22 cellular contexts compared by ENCODE assay signal in the genomic region with DNA sequence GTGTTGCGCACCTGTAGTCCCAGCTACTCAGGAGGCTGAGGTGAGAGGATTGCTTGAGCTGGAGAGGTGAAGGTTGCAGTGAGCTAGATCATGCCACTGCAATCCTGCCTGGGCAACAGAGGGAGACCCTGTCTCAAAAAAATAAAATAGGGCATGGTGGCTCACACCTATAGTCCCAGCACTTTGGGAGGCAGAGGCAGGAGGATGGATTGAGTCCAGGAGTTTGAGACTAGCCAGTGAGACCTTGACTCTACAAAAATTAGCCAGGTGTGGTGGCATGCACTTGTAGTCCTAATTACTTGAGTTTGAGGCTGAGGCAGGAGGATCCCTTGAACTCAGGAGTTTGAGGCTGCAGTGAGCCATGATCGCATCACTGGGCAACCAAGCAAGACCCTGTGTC. TPM values are rescaled to one million over a fixed set of nuclear protein-coding genes. Genes with fewer than 3 reads are reported as not detected.
DNase-seq lines count a peak whose midpoint lies in the region; ATAC-seq and TF ChIP-seq lines count a peak whose summit lies in the region.
"Had no signal": no experiment of that assay in that cellular context is flagged by ENCODE, and none has a peak within 500 bp of the region (broad histone marks: within the 10 kb centered on the region; RNA-seq: fewer than 3 reads in every experiment).

No MANE protein-coding gene starts in this region.

- DNase-seq in activated naive CD8-positive, alpha-beta T cell treated with anti-CD3 and anti-CD28 coated beads, Interleukin-2, amount 50 U/mL, for 24 hours, result no peak
- no peak for DNase-seq in activated naive CD8-positive, alpha-beta T cell treated with anti-CD3 and anti-CD28 coated beads for 36 hours
- DNase-seq in WTC11 (ENCODE audit: low spot score) (no peak), endodermal cell (no peak), NCI-H748 treated with DMSO at 0.1 percent for 48 hours (lab: John Stamatoyannopoulos, UW) (no peak), Kasumi-1 (lab: John Stamatoyannopoulos, UW) (no peak)
- no peak for DNase-seq in stimulated activated naive B cell treated with anti-CD40 and anti-IgM and Interleukin-4, amounts not matched to agents 10 μg/mL and 1 μg/mL and 100 μg/mL, for 72 hours
- DNase-seq: Calu3; CD4-positive, alpha-beta memory T cell; DMS53; EL; HCEC 1CT; Karpas-422; MG63; NCI-H1048; NCI-H146; NCI-H2081; NCI-H774; OCI-M1; SHP77 had no signal

- no peaks in the 10 kb centered on the region for H3K9me3 ChIP-seq in endodermal cell (ENCODE audit: control insufficient read depth, low read length)
- H3K9me3 ChIP-seq: MG63 had no signal

- no peak overlapping the region for H3K9ac ChIP-seq in endodermal cell (ENCODE audit: extremely low read depth, low read length, poor library complexity, severe bottlenecking)

- H3K4me1 Mint-ChIP-seq in activated naive CD8-positive, alpha-beta T cell treated with anti-CD3 and anti-CD28 coated beads, Interleukin-2, amount 50 U/mL, for 24 hours, result peaks cover 37% of the 10 kb centered on the region
- peaks cover 34% of the 10 kb centered on the region for H3K4me1 Mint-ChIP-seq in activated naive CD8-positive, alpha-beta T cell treated with anti-CD3 and anti-CD28 coated beads for 36 hours
- peaks cover 9% of the 10 kb centered on the region for H3K4me1 Mint-ChIP-seq in WTC11
- H3K4me1 Mint-ChIP-seq in endodermal cell, result peaks cover 12% of the 10 kb centered on the region
- H3K4me1 Mint-ChIP-seq in stimulated activated naive B cell treated with anti-CD40 and anti-IgM and Interleukin-4, amounts not matched to agents 10 μg/mL and 1 μg/mL and 100 μg/mL, for 72 hours, result peaks cover 24 to 51% of the 10 kb centered on the region in 2 donors

- CTCF ChIA-PET in WTC11 (lab: Charles Lee), result interaction anchor here (1.2 to 3.0 kb wide), 2 partner anchors 17 to 71 kb away, joined by 3 to 12 read pairs; no protein-coding TSS in a partner anchor

- 85 to 95% methylated on average over 2 of the region's 2 CpGs for WGBS in endodermal cell (ENCODE audit: insufficient coverage in 1 of 2, insufficient read length in 1 of 2), 2 experiments

- H3K4me1 ChIP-seq in endodermal cell (ENCODE audit: control insufficient read depth, insufficient read depth, low read length), result no peaks in the 10 kb centered on the region

- no peak for TF ChIP-seq CTCF in WTC11 (IDR thresholded peaks at IDR 0.05)
- TF ChIP-seq CTCF in endodermal cell (conservative IDR thresholded peaks at IDR 0.05), result no peak

- H3K36me3 Mint-ChIP-seq in activated naive CD8-positive, alpha-beta T cell treated with anti-CD3 and anti-CD28 coated beads, Interleukin-2, amount 50 U/mL, for 24 hours (ENCODE audit: low read depth), result peaks cover 63% of the 10 kb centered on the region
- peaks cover 58% of the 10 kb centered on the region for H3K36me3 Mint-ChIP-seq in activated naive CD8-positive, alpha-beta T cell treated with anti-CD3 and anti-CD28 coated beads for 36 hours
- H3K36me3 Mint-ChIP-seq in WTC11 (peaks cover 67% of the 10 kb centered on the region), endodermal cell (ENCODE audit: low read depth) (peaks cover 75% of the 10 kb centered on the region)
- H3K36me3 Mint-ChIP-seq in stimulated activated naive B cell treated with anti-CD40 and anti-IgM and Interleukin-4, amounts not matched to agents 10 μg/mL and 1 μg/mL and 100 μg/mL, for 72 hours, result peaks cover 52 to 68% of the 10 kb centered on the region in 2 donors

- peaks cover 81% of the 10 kb centered on the region for H3K36me3 ChIP-seq in endodermal cell (ENCODE audit: control insufficient read depth, insufficient read depth, low read length)

- H3K4me3 Mint-ChIP-seq in activated naive CD8-positive, alpha-beta T cell treated with anti-CD3 and anti-CD28 coated beads, Interleukin-2, amount 50 U/mL, for 24 hours, result no peak overlapping the region
- H3K4me3 Mint-ChIP-seq in activated naive CD8-positive, alpha-beta T cell treated with anti-CD3 and anti-CD28 coated beads for 36 hours, result no peak overlapping the region
- H3K4me3 Mint-ChIP-seq in WTC11, result no peak overlapping the region
- no peak overlapping the region for H3K4me3 Mint-ChIP-seq in endodermal cell
- no peak overlapping the region for H3K4me3 Mint-ChIP-seq in stimulated activated naive B cell treated with anti-CD40 and anti-IgM and Interleukin-4, amounts not matched to agents 10 μg/mL and 1 μg/mL and 100 μg/mL, for 72 hours
- H3K4me3 Mint-ChIP-seq: CD4-positive, alpha-beta memory T cell had no signal

- H3K4me3 ChIP-seq in endodermal cell (ENCODE audit: low read length), result no peak overlapping the region
- H3K4me3 ChIP-seq: MG63, SK-N-MC had no signal

- no peak for ATAC-seq in activated naive CD8-positive, alpha-beta T cell treated with anti-CD3 and anti-CD28 coated beads, Interleukin-2, amount 50 U/mL, for 24 hours
- ATAC-seq in WTC11 (no peak), GM18502 (IDR thresholded peaks at IDR 0.05; ENCODE audit: poor library complexity, unreplicated experiment) (no peak)
- no peak for ATAC-seq in stimulated activated naive B cell treated with anti-CD40 and anti-IgM and Interleukin-4, amounts not matched to agents 10 μg/mL and 1 μg/mL and 100 μg/mL, for 72 hours (replicated peaks)

- no peaks in the 10 kb centered on the region for H3K9me3 Mint-ChIP-seq in activated naive CD8-positive, alpha-beta T cell treated with anti-CD3 and anti-CD28 coated beads, Interleukin-2, amount 50 U/mL, for 24 hours
- H3K9me3 Mint-ChIP-seq in activated naive CD8-positive, alpha-beta T cell treated with anti-CD3 and anti-CD28 coated beads for 36 hours, result no peaks in the 10 kb centered on the region
- no peaks in the 10 kb centered on the region for H3K9me3 Mint-ChIP-seq in WTC11
- no peaks in the 10 kb centered on the region for H3K9me3 Mint-ChIP-seq in endodermal cell
- no peaks in the 10 kb centered on the region for H3K9me3 Mint-ChIP-seq in stimulated activated naive B cell treated with anti-CD40 and anti-IgM and Interleukin-4, amounts not matched to agents 10 μg/mL and 1 μg/mL and 100 μg/mL, for 72 hours
- H3K9me3 Mint-ChIP-seq: CD4-positive, alpha-beta memory T cell had no signal

- no peaks in the 10 kb centered on the region for H3K27me3 Mint-ChIP-seq in activated naive CD8-positive, alpha-beta T cell treated with anti-CD3 and anti-CD28 coated beads, Interleukin-2, amount 50 U/mL, for 24 hours
- H3K27me3 Mint-ChIP-seq in activated naive CD8-positive, alpha-beta T cell treated with anti-CD3 and anti-CD28 coated beads for 36 hours, result no peaks in the 10 kb centered on the region
- H3K27me3 Mint-ChIP-seq in WTC11 (ENCODE audit: low read depth), result no peaks in the 10 kb centered on the region
- no peaks in the 10 kb centered on the region for H3K27me3 Mint-ChIP-seq in endodermal cell (ENCODE audit: insufficient read depth)
- H3K27me3 Mint-ChIP-seq in stimulated activated naive B cell treated with anti-CD40 and anti-IgM and Interleukin-4, amounts not matched to agents 10 μg/mL and 1 μg/mL and 100 μg/mL, for 72 hours, result no peaks in the 10 kb centered on the region
- H3K27me3 Mint-ChIP-seq: CD4-positive, alpha-beta memory T cell had no signal

- no peak overlapping the region for H3K27ac ChIP-seq in endodermal cell (ENCODE audit: low read depth, low read length)

- POLR2A ChIA-PET in WTC11 (lab: Charles Lee), result no interaction called here

- H3K27ac Mint-ChIP-seq in activated naive CD8-positive, alpha-beta T cell treated with anti-CD3 and anti-CD28 coated beads, Interleukin-2, amount 50 U/mL, for 24 hours, result peak overlapping the region; percentile 31
- H3K27ac Mint-ChIP-seq in activated naive CD8-positive, alpha-beta T cell treated with anti-CD3 and anti-CD28 coated beads for 36 hours, result no peak overlapping the region
- H3K27ac Mint-ChIP-seq in WTC11 (peak overlapping the region; percentile 63; the same call in 1 of the 2 replicates), endodermal cell (peak overlapping the region; percentile 44)
- H3K27ac Mint-ChIP-seq in stimulated activated naive B cell treated with anti-CD40 and anti-IgM and Interleukin-4, amounts not matched to agents 10 μg/mL and 1 μg/mL and 100 μg/mL, for 72 hours, result peak overlapping the region; percentile 77

- no peaks in the 10 kb centered on the region for H3K27me3 ChIP-seq in endodermal cell (ENCODE audit: control insufficient read depth, insufficient read depth, low read length, poor library complexity, severe bottlenecking)
- H3K27me3 ChIP-seq: MG63 had no signal

TF ChIP-seq in WTC11, 78 proteins besides CTCF, POLR2A, EP300 and RAD21 (continues in another document):
- TF ChIP-seq, protein P1, sequence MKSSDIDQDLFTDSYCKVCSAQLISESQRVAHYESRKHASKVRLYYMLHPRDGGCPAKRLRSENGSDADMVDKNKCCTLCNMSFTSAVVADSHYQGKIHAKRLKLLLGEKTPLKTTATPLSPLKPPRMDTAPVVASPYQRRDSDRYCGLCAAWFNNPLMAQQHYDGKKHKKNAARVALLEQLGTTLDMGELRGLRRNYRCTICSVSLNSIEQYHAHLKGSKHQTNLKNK (CRISPR knock-in tag; IDR thresholded peaks at IDR 0.05), result no peak
- TF ChIP-seq ZBTB43 (CRISPR knock-in tag; IDR thresholded peaks at IDR 0.05) (no peak), GRHL2 (CRISPR knock-in tag; IDR thresholded peaks at IDR 0.05; ENCODE audit: insufficient replicate concordance, severe bottlenecking) (no peak), ZBTB21 (CRISPR knock-in tag; IDR thresholded peaks at IDR 0.05; ENCODE audit: borderline replicate concordance) (no peak), ZNF317 (CRISPR knock-in tag; IDR thresholded peaks at IDR 0.05; ENCODE audit: borderline replicate concordance, low read depth) (no peak), SOX15 (CRISPR knock-in tag; IDR thresholded peaks at IDR 0.05) (no peak)

RNA-seq across cellular contexts. Expression of gene RPL11, which starts 9.7 kb away (rescaled TPM):
- 1,000 to 10,000 TPM; 1,457 to 1,518 TPM for total RNA-seq in activated naive CD8-positive, alpha-beta T cell treated with anti-CD3 and anti-CD28 coated beads for 36 hours
- 1,406 to 1,500 TPM (median 1,442 TPM) in 3 replicates for total RNA-seq in WTC11 (2021)
- total RNA-seq in endodermal cell, result 1,000 to 10,000 TPM; 1,338 to 1,473 TPM
- 1,683 TPM for polyA plus RNA-seq in endodermal cell (2013, experiment 1 of 2)
- polyA plus RNA-seq in endodermal cell (2013, experiment 2 of 2), result 1,573 TPM

RNA-seq across cellular contexts. Expression of gene ELOA, which starts 42.0 kb away (rescaled TPM):
- total RNA-seq in activated naive CD8-positive, alpha-beta T cell treated with anti-CD3 and anti-CD28 coated beads for 36 hours, result 10 to 100 TPM; 58.5 to 60.6 TPM
- total RNA-seq in WTC11 (2021) (35.9 to 45.1 TPM (median 36.6 TPM) in 3 replicates), endodermal cell (10 to 100 TPM; 33.3 to 42.4 TPM)
- 28.2 TPM for polyA plus RNA-seq in endodermal cell (2013, experiment 1 of 2)
- polyA plus RNA-seq in endodermal cell (2013, experiment 2 of 2), result 26.4 TPM
